22 cellular contexts compared by ENCODE assay signal in genomic region chr12:128660532-128661215, GRCh38.
"Had no signal": no experiment of that assay in that cellular context is flagged by ENCODE, and none has a peak within 500 bp of the region (broad histone marks: within the 10 kb centered on the region; RNA-seq: fewer than 3 reads in every experiment).

No MANE protein-coding gene starts in this region.

- H3K9me3 ChIP-seq: adrenal gland had no signal

- H3K27me3 Mint-ChIP-seq: activated naive CD8-positive, alpha-beta T cell treated with anti-CD3 and anti-CD28 coated beads, Interleukin-2, amount 10 ng/mL, durations not matched to agents 7 days and 5 days had no signal

- DNase-seq: activated CD4-positive, alpha-beta T cell treated with anti-CD3 and anti-CD28 coated beads for 48 hours; activated CD4-positive, alpha-beta T cell treated with anti-CD3 and anti-CD28 coated beads, Interleukin-2, amount 50 U/mL, for 4 hours; activated CD4-positive, CD25-positive, alpha-beta regulatory T cell treated with anti-CD3 and anti-CD28 coated beads, Interleukin-2, amount 50 U/mL, for 72 hours; activated CD8-positive, alpha-beta memory T cell treated with anti-CD3 and anti-CD28 coated beads, Interleukin-2, amount 50 U/mL, for 48 hours; activated CD8-positive, alpha-beta T cell treated with anti-CD3 and anti-CD28 coated beads, Interleukin-2, amount 10 ng/mL, durations not matched to agents 7 days and 5 days; activated naive CD4-positive, alpha-beta T cell treated with anti-CD3 and anti-CD28 coated beads, Interleukin-2, amount 50 U/mL, for 16 hours; activated naive CD8-positive, alpha-beta T cell treated with anti-CD3 and anti-CD28 coated beads, Interleukin-2, amount 10 ng/mL, durations not matched to agents 7 days and 5 days; activated T-cell treated with anti-CD3 and anti-CD28 coated beads, Interleukin-2, amount 50 U/mL, for 1 hour; adrenal gland; anterior cingulate cortex; IMR-90; KG1; NCI-H1048; NCI-H1417 treated with DMSO at 0.1 percent for 48 hours; NCI-H1694; NCI-H2081; NCI-H2227 treated with DMSO at 0.1 percent for 48 hours; NCI-H446 treated with DMSO at 0.1 percent for 48 hours; SIG-M5; T-cell; T-helper 2 cell had no signal

- H3K27ac ChIP-seq: adrenal gland had no signal

- H3K36me3 Mint-ChIP-seq: activated naive CD8-positive, alpha-beta T cell treated with anti-CD3 and anti-CD28 coated beads, Interleukin-2, amount 10 ng/mL, durations not matched to agents 7 days and 5 days; T-cell had no signal

- H3K9me3 Mint-ChIP-seq: T-cell had no signal

- H3K36me3 ChIP-seq: adrenal gland had no signal

- H3K4me1 Mint-ChIP-seq: activated naive CD8-positive, alpha-beta T cell treated with anti-CD3 and anti-CD28 coated beads, Interleukin-2, amount 10 ng/mL, durations not matched to agents 7 days and 5 days; T-cell; WTC11 had no signal

- H3K4me3 ChIP-seq: adrenal gland had no signal

- H3K4me1 ChIP-seq: adrenal gland had no signal

- H3K27me3 ChIP-seq: adrenal gland had no signal

- H3K27ac Mint-ChIP-seq: activated CD8-positive, alpha-beta T cell treated with anti-CD3 and anti-CD28 coated beads, Interleukin-2, amount 10 ng/mL, durations not matched to agents 7 days and 5 days; activated naive CD8-positive, alpha-beta T cell treated with anti-CD3 and anti-CD28 coated beads, Interleukin-2, amount 10 ng/mL, durations not matched to agents 7 days and 5 days; T-cell; WTC11 had no signal

- H3K4me3 Mint-ChIP-seq: activated CD8-positive, alpha-beta T cell treated with anti-CD3 and anti-CD28 coated beads, Interleukin-2, amount 10 ng/mL, durations not matched to agents 7 days and 5 days; activated naive CD8-positive, alpha-beta T cell treated with anti-CD3 and anti-CD28 coated beads, Interleukin-2, amount 10 ng/mL, durations not matched to agents 7 days and 5 days; T-cell; WTC11 had no signal
